Comparison of ENCODE assay signal across 1 cellular context in the genomic region with DNA sequence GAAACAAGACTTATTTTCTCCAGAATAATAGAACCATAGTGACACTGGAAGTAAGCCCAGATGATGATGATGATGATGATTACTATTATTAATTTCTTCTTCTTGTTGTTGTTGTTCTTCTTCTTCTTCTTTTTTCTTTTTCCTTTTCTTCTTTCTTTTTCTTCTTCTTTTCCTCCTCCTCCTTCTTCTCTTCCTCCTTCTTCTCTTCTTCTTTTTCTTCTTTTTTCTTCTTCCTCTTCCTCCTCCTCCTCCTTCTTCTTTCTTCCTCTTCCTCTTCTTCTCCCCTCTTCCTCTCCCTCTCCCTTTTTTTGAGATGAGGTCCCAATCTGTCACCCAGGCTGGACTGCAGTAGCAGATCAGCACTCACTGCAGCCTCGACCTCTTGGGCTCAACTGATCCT.
TF ChIP-seq lines count a peak whose summit lies in the region.

No MANE protein-coding gene starts in this region.

TF ChIP-seq in SK-N-SH, 30 proteins besides CTCF, POLR2A, EP300 and RAD21 (continued from another document):
- no peak for TF ChIP-seq IRF3 (IDR thresholded peaks at IDR 0.05; ENCODE audit: low read depth, low read length)
